Comparison of ENCODE assay signal across 6 cellular contexts in the genomic region with DNA sequence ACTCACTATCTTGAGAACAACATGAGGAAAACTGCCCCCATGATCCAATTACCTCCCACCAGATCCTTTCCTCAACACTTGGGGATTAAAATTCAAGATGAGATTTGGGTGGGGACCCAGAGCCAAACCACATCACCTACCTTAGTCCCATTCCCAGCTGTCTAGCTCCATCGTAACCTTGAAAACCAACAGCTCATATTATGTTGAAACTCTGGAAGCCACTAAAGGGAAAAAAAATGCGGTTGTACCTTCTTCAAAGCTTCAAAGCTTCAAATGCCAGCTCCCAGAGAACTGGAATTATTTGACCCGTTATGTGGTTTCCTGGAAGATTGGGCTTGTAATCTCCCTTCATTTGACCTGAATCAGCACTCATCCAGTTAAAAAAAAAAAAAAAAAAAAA.
"Had no signal": no experiment of that assay in that cellular context is flagged by ENCODE, and none has a peak within 500 bp of the region (broad histone marks: within the 10 kb centered on the region; RNA-seq: fewer than 3 reads in every experiment).

No MANE protein-coding gene starts in this region.

- H3K27ac ChIP-seq: GM23248, HL-60 had no signal

- H3K4me3 ChIP-seq: GM23248, HAP-1 had no signal

- H3K9me3 ChIP-seq: HAP-1 had no signal

- H3K36me3 ChIP-seq: HAP-1 had no signal

- H2AFZ ChIP-seq: GM23248 had no signal

- H3K4me1 ChIP-seq: HAP-1 had no signal

- DNase-seq: GM23248, GOT3, H7, HFFc6 had no signal

- H3K9ac ChIP-seq: GM23248 had no signal
